17 cellular contexts compared by ENCODE assay signal in genomic region chr11:47359586-47359985, GRCh38. TPM values are rescaled to one million over a fixed set of nuclear protein-coding genes. Genes with fewer than 3 reads are reported as not detected.
A peak's percentile ranks its signal among the peaks of the same experiment; 100 is the strongest.
DNase-seq lines count a peak whose midpoint lies in the region; ATAC-seq and TF ChIP-seq lines count a peak whose summit lies in the region.
"Had no signal": no experiment of that assay in that cellular context is flagged by ENCODE, and none has a peak within 500 bp of the region (broad histone marks: within the 10 kb centered on the region; RNA-seq: fewer than 3 reads in every experiment).

No MANE protein-coding gene starts in this region.

- TF ChIP-seq POLR2A in NB4 (IDR thresholded peaks at IDR 0.05; ENCODE audit: extremely low read depth, insufficient read length) = no peak

- H3K36me3 ChIP-seq in BE2C = no peaks in the 10 kb centered on the region
- H3K36me3 ChIP-seq: ovary, Peyer's patch, tibial artery had no signal

- H3K27me3 Mint-ChIP-seq in activated T-cell treated with anti-CD3 and anti-CD28 coated beads, Interleukin-2, amount 50 U/mL, for 24 hours = no peaks in the 10 kb centered on the region
- no peaks in the 10 kb centered on the region for H3K27me3 Mint-ChIP-seq in activated T-helper 2 cell treated with anti-CD3 and anti-CD28 coated beads, Interferon-gamma antibody, Interleukin-2, Interleukin-4, amounts not matched to agents 10 μg/mL and 5 μg/mL and 100 μg/mL, durations not matched to agents 14 hours and 24 hours and 36 hours (ENCODE audit: low read depth)

- H3K4me3 ChIP-seq in NB4 (ENCODE audit: low read depth, low read length) (no peak overlapping the region), BE2C (ENCODE audit: low read depth, low read length) (no peak overlapping the region)
- H3K4me3 ChIP-seq: ovary, Peyer's patch, tibial artery had no signal

- peak overlapping the region; percentile 24 for H3K27ac Mint-ChIP-seq in activated T-cell treated with anti-CD3 and anti-CD28 coated beads, Interleukin-2, amount 50 U/mL, for 24 hours
- peak overlapping the region; percentile 53 for H3K27ac Mint-ChIP-seq in activated T-helper 2 cell treated with anti-CD3 and anti-CD28 coated beads, Interferon-gamma antibody, Interleukin-2, Interleukin-4, amounts not matched to agents 10 μg/mL and 5 μg/mL and 100 μg/mL, durations not matched to agents 14 hours and 24 hours and 36 hours
- peak overlapping the region; percentile 74 for H3K27ac Mint-ChIP-seq in stimulated activated effector memory CD8-positive, alpha-beta T cell treated with anti-CD3 and anti-CD28 coated beads, Interleukin-12 subunit alpha, Interleukin-12 subunit beta, amount 100 ng/mL, for 72 hours

- no peak for ATAC-seq in stimulated activated effector memory CD8-positive, alpha-beta T cell treated with anti-CD3 and anti-CD28 coated beads, Interleukin-12 subunit alpha, Interleukin-12 subunit beta, amount 100 ng/mL, for 72 hours

- no peaks in the 10 kb centered on the region for H3K4me1 ChIP-seq in BE2C

- no peaks in the 10 kb centered on the region for H3K9me3 Mint-ChIP-seq in activated T-cell treated with anti-CD3 and anti-CD28 coated beads, Interleukin-2, amount 50 U/mL, for 24 hours
- no peaks in the 10 kb centered on the region for H3K9me3 Mint-ChIP-seq in activated T-helper 2 cell treated with anti-CD3 and anti-CD28 coated beads, Interferon-gamma antibody, Interleukin-2, Interleukin-4, amounts not matched to agents 10 μg/mL and 5 μg/mL and 100 μg/mL, durations not matched to agents 14 hours and 24 hours and 36 hours
- H3K9me3 Mint-ChIP-seq in stimulated activated effector memory CD8-positive, alpha-beta T cell treated with anti-CD3 and anti-CD28 coated beads, Interleukin-12 subunit alpha, Interleukin-12 subunit beta, amount 100 ng/mL, for 72 hours = no peaks in the 10 kb centered on the region

- H3K4me1 Mint-ChIP-seq in activated T-cell treated with anti-CD3 and anti-CD28 coated beads, Interleukin-2, amount 50 U/mL, for 24 hours (ENCODE audit: low read depth) = peaks cover 20% of the 10 kb centered on the region
- peaks cover 10% of the 10 kb centered on the region for H3K4me1 Mint-ChIP-seq in activated T-helper 2 cell treated with anti-CD3 and anti-CD28 coated beads, Interferon-gamma antibody, Interleukin-2, Interleukin-4, amounts not matched to agents 10 μg/mL and 5 μg/mL and 100 μg/mL, durations not matched to agents 14 hours and 24 hours and 36 hours (ENCODE audit: low read depth)
- peaks cover 16% of the 10 kb centered on the region for H3K4me1 Mint-ChIP-seq in stimulated activated effector memory CD8-positive, alpha-beta T cell treated with anti-CD3 and anti-CD28 coated beads, Interleukin-12 subunit alpha, Interleukin-12 subunit beta, amount 100 ng/mL, for 72 hours

- intact Hi-C loops in activated T-helper 2 cell treated with anti-CD3 and anti-CD28 coated beads, Interferon-gamma antibody, Interleukin-2, Interleukin-4, amounts not matched to agents 10 μg/mL and 5 μg/mL and 100 μg/mL, durations not matched to agents 14 hours and 24 hours and 36 hours (cut with micrococcal nuclease) = no loop called here

- no peak overlapping the region for H3K4me3 Mint-ChIP-seq in activated T-cell treated with anti-CD3 and anti-CD28 coated beads, Interleukin-2, amount 50 U/mL, for 24 hours
- no peak overlapping the region for H3K4me3 Mint-ChIP-seq in activated T-helper 2 cell treated with anti-CD3 and anti-CD28 coated beads, Interferon-gamma antibody, Interleukin-2, Interleukin-4, amounts not matched to agents 10 μg/mL and 5 μg/mL and 100 μg/mL, durations not matched to agents 14 hours and 24 hours and 36 hours (ENCODE audit: low read depth)
- H3K4me3 Mint-ChIP-seq in stimulated activated effector memory CD8-positive, alpha-beta T cell treated with anti-CD3 and anti-CD28 coated beads, Interleukin-12 subunit alpha, Interleukin-12 subunit beta, amount 100 ng/mL, for 72 hours = peak overlapping the region; percentile 4

- no peaks in the 10 kb centered on the region for H3K36me3 Mint-ChIP-seq in activated T-cell treated with anti-CD3 and anti-CD28 coated beads, Interleukin-2, amount 50 U/mL, for 24 hours (ENCODE audit: low read depth)
- H3K36me3 Mint-ChIP-seq in activated T-helper 2 cell treated with anti-CD3 and anti-CD28 coated beads, Interferon-gamma antibody, Interleukin-2, Interleukin-4, amounts not matched to agents 10 μg/mL and 5 μg/mL and 100 μg/mL, durations not matched to agents 14 hours and 24 hours and 36 hours (ENCODE audit: low read depth) = no peaks in the 10 kb centered on the region
- H3K36me3 Mint-ChIP-seq in stimulated activated effector memory CD8-positive, alpha-beta T cell treated with anti-CD3 and anti-CD28 coated beads, Interleukin-12 subunit alpha, Interleukin-12 subunit beta, amount 100 ng/mL, for 72 hours = no peaks in the 10 kb centered on the region

- TF ChIP-seq CTCF in NB4 (IDR thresholded peaks at IDR 0.05; ENCODE audit: low read depth, low read length) (no peak), BE2C (IDR thresholded peaks at IDR 0.05; ENCODE audit: low read depth, low read length) (no peak)

- H3K9me3 ChIP-seq in BE2C = no peaks in the 10 kb centered on the region
- H3K9me3 ChIP-seq: ovary, Peyer's patch, tibial artery had no signal

- DNase-seq in activated T-cell treated with anti-CD3 and anti-CD28 coated beads, Interleukin-2, amount 50 U/mL, for 24 hours = no peak
- DNase-seq in activated T-cell treated with anti-CD3 and anti-CD28 coated beads, Interleukin-2, amount 50 U/mL, for 1 hour = no peak
- DNase-seq in NB4 (ENCODE audit: low read depth) (peak; percentile 88), ureter (ENCODE audit: low spot score) (no peak), BE2C (no peak), glomerular visceral epithelial cell (ENCODE audit: extremely low spot score) (no peak)
- DNase-seq in activated T-helper 2 cell treated with anti-CD3 and anti-CD28 coated beads, Interferon-gamma antibody, Interleukin-2, Interleukin-4, amounts not matched to agents 10 μg/mL and 5 μg/mL and 100 μg/mL, durations not matched to agents 14 hours and 24 hours and 36 hours (ENCODE audit: low spot score) = no peak
- no peak for DNase-seq in stimulated activated effector memory CD8-positive, alpha-beta T cell treated with anti-CD3 and anti-CD28 coated beads, Interleukin-12 subunit alpha, Interleukin-12 subunit beta, amount 100 ng/mL, for 72 hours (ENCODE audit: low spot score in 2 of 2)
- DNase-seq: amniotic stem cell, DMS53, NCI-H1417 treated with DMSO at 0.1 percent for 48 hours, NCI-H446, T-helper 9 cell, tibial artery had no signal

- H3K27me3 ChIP-seq in BE2C = no peaks in the 10 kb centered on the region
- H3K27me3 ChIP-seq: ovary, Peyer's patch had no signal

RNA-seq across cellular contexts. Expression of gene MYBPC3, which starts 7.1 kb away (rescaled TPM):
- total RNA-seq in activated T-helper 2 cell treated with anti-CD3 and anti-CD28 coated beads, Interferon-gamma antibody, Interleukin-2, Interleukin-4, amounts not matched to agents 10 μg/mL and 5 μg/mL and 100 μg/mL, durations not matched to agents 14 hours and 24 hours and 36 hours = not detected in 2 replicates
- 0.18 TPM for total RNA-seq in ureter
- 0.20 TPM for polyA plus RNA-seq in BE2C (2012; ENCODE audit: insufficient read depth, insufficient read length, low read depth)
- total RNA-seq: HT-29, Peyer's patch had no signal

RNA-seq across cellular contexts. Expression of gene SPI1, which starts 18.8 kb away (rescaled TPM):
- total RNA-seq in activated T-helper 2 cell treated with anti-CD3 and anti-CD28 coated beads, Interferon-gamma antibody, Interleukin-2, Interleukin-4, amounts not matched to agents 10 μg/mL and 5 μg/mL and 100 μg/mL, durations not matched to agents 14 hours and 24 hours and 36 hours = 0.11 TPM in 1 of 2 replicates, not detected in the other
- total RNA-seq in ureter = 10.6 TPM
- polyA plus RNA-seq in BE2C (2012; ENCODE audit: insufficient read depth, insufficient read length, low read depth) = 0.63 TPM
- total RNA-seq: HT-29 had no signal

RNA-seq across cellular contexts. Expression of gene SLC39A13, which starts 48.8 kb away (rescaled TPM):
- 12.5 and 15.2 TPM in 2 replicates for total RNA-seq in activated T-helper 2 cell treated with anti-CD3 and anti-CD28 coated beads, Interferon-gamma antibody, Interleukin-2, Interleukin-4, amounts not matched to agents 10 μg/mL and 5 μg/mL and 100 μg/mL, durations not matched to agents 14 hours and 24 hours and 36 hours
- 40.4 TPM for total RNA-seq in ureter
- polyA plus RNA-seq in BE2C (2012; ENCODE audit: insufficient read depth, insufficient read length, low read depth) = 41.0 TPM

Comparison
In these comparisons a context has a peak if more than half of its experiments do, and no peak if none do; other contexts are left out.
1. H3K27ac Mint-ChIP-seq: peak in every context shown above with its lines; median percentile 74 in stimulated activated effector memory CD8-positive, alpha-beta T cell treated with anti-CD3 and anti-CD28 coated beads, Interleukin-12 subunit alpha, Interleukin-12 subunit beta, amount 100 ng/mL, for 72 hours; 53 in activated T-helper 2 cell treated with anti-CD3 and anti-CD28 coated beads, Interferon-gamma antibody, Interleukin-2, Interleukin-4, amounts not matched to agents 10 μg/mL and 5 μg/mL and 100 μg/mL, durations not matched to agents 14 hours and 24 hours and 36 hours; 24 in activated T-cell treated with anti-CD3 and anti-CD28 coated beads, Interleukin-2, amount 50 U/mL, for 24 hours.
2. RNA of gene SPI1, which starts 18.8 kb away (total RNA-seq): 10.6 TPM in ureter (single experiment); 0.11 TPM in activated T-helper 2 cell treated with anti-CD3 and anti-CD28 coated beads, Interferon-gamma antibody, Interleukin-2, Interleukin-4, amounts not matched to agents 10 μg/mL and 5 μg/mL and 100 μg/mL, durations not matched to agents 14 hours and 24 hours and 36 hours; every median in the first group is over 10 times any median in the second.